ENCODE assay signal across 17 cellular contexts in the genomic region with DNA sequence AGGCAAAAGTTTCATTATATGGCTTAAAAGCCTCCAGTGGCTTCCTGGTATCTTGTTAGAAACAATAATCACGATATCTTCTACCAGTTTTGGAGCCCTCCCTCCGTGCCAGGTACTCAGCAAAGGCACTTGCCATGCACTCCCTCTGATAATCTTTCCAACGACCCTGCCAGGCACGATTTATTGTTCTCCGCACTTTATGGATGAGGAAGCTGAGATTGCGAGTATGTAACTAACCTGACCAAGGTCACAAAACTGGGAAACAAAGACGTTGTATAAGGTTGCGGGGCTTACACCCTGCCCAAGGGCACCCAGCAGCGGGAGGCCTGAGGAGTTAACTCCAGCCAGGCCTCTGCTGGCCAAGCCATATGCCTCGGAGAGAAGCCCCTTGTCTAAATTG.
"Had no signal": no experiment of that assay in that cellular context is flagged by ENCODE, and none has a peak within 500 bp of the region (broad histone marks: within the 10 kb centered on the region; RNA-seq: fewer than 3 reads in every experiment).

No MANE protein-coding gene starts in this region.

- H3K36me3 ChIP-seq: SJCRH30 had no signal

- H3K27me3 ChIP-seq: SJCRH30 had no signal

- H3K9me3 ChIP-seq: SJCRH30 had no signal

- H3K4me1 ChIP-seq: SJCRH30 had no signal

- ATAC-seq: SK-N-SH treated with all-trans-retinoic acid at 6 μM for 48 hours had no signal

- DNase-seq: KBM-7, MV-4-11, NCI-H1048, NCI-H1436, NCI-H187, NCI-H2029, NCI-H2081 treated with DMSO at 0.1 percent for 48 hours, NCI-H2171, NCI-H226, NCI-H446, NCI-H510A, NCI-H69, NCI-H774, Right ventricle myocardium superior, RPMI8226, SJCRH30 had no signal

- H3K27ac ChIP-seq: SJCRH30 had no signal

- H3K4me3 ChIP-seq: SJCRH30 had no signal
